In genomic region chr11:11843642-11844041, GRCh38 we compare ENCODE assay signal across 9 cellular contexts. TPM values are rescaled to one million over a fixed set of nuclear protein-coding genes. Genes with fewer than 3 reads are reported as not detected.
A peak's percentile ranks its signal among the peaks of the same experiment; 100 is the strongest.
DNase-seq lines count a peak whose midpoint lies in the region; ATAC-seq, FAIRE-seq and TF ChIP-seq lines count a peak whose summit lies in the region.
"Had no signal": no experiment of that assay in that cellular context is flagged by ENCODE, and none has a peak within 500 bp of the region (broad histone marks: within the 10 kb centered on the region; RNA-seq: fewer than 3 reads in every experiment).

No MANE protein-coding gene starts in this region.

- TF ChIP-seq POLR2A in A549 (IDR thresholded peaks at IDR 0.05; ENCODE audit: low read length) (no peak), IMR-90 (IDR thresholded peaks at IDR 0.05; ENCODE audit: low read depth, low read length) (no peak)

- WGBS in A549 (ENCODE audit: missing lambda C conversion rate) = 17% methylated on average over 2 of the region's 2 CpGs
- WGBS in IMR-90 (ENCODE audit: extremely low coverage in 2 of 2, insufficient read length in 1 of 2), 2 experiments = no CpG with 5 or more reads among the region's 2 CpGs

- no peak overlapping the region for H2AFZ ChIP-seq in IMR-90 (replicated peaks; ENCODE audit: low read length, poor library complexity)

- no peak overlapping the region for H2AK5ac ChIP-seq in IMR-90 (ENCODE audit: low read depth, low read length)

- no TSS peak for BruUV-seq in IMR-90 (replicated peaks; lab: Mats Ljungman, UMichigan)

- no peaks in the 10 kb centered on the region for H3K9me3 ChIP-seq in A549
- no peaks in the 10 kb centered on the region for H3K9me3 ChIP-seq in IMR-90 (ENCODE audit: control insufficient read depth, insufficient read depth, low read length)
- no peaks in the 10 kb centered on the region for H3K9me3 ChIP-seq in muscle layer of duodenum (ENCODE audit: control insufficient read depth in 1 of 2, low read length in 2 of 2)

- H3K27ac ChIP-seq in A549 (peak overlapping the region; percentile 20 to 91; a peak in 2 of 6 replicates), IMR-90 (ENCODE audit: insufficient read depth, low read length) (0 out of 2 replicates have a peak overlapping the region, but pooled peaks have one; percentile 17), muscle layer of duodenum (ENCODE audit: low read length) (peak overlapping the region; percentile 95)

- H2BK5ac ChIP-seq in IMR-90 (ENCODE audit: low read depth, low read length, poor library complexity, severe bottlenecking) = peak overlapping the region; percentile 91

- H3K4me1 ChIP-seq in A549 (peaks cover 38% of the 10 kb centered on the region), IMR-90 (ENCODE audit: control insufficient read depth, insufficient read depth, low read length) (peaks cover 4% of the 10 kb centered on the region; the same call in 1 of the 2 replicates), muscle layer of duodenum (ENCODE audit: control insufficient read depth in 1 of 2, insufficient read depth in 2 of 2, low read length in 2 of 2) (peaks cover 11 to 33% of the 10 kb centered on the region in 2 donors)

- no peak overlapping the region for H4K8ac ChIP-seq in IMR-90 (ENCODE audit: low read depth in 2 of 2, low read length in 2 of 2)

- H4K91ac ChIP-seq in IMR-90 (ENCODE audit: insufficient read depth, low read depth, low read length) = no peak overlapping the region

- no peak overlapping the region for H3K18ac ChIP-seq in IMR-90 (ENCODE audit: low read depth, low read length)

- H3K27me3 ChIP-seq in IMR-90 (ENCODE audit: control insufficient read depth, insufficient read depth, low read length) (no peaks in the 10 kb centered on the region), muscle layer of duodenum (ENCODE audit: low read depth, low read length) (no peaks in the 10 kb centered on the region)

- H2AK9ac ChIP-seq in IMR-90 (replicated peaks; ENCODE audit: low read depth, low read length, poor library complexity) = no peak overlapping the region

- peak overlapping the region; percentile 92 for H3K4me2 ChIP-seq in A549
- peak overlapping the region; percentile 91 for H3K4me2 ChIP-seq in IMR-90 (ENCODE audit: low read depth, low read length)

- ATAC-seq in A549 (no peak), IMR-90 (ENCODE audit: low read depth) (no peak), GM21576 (IDR thresholded peaks at IDR 0.05; ENCODE audit: unreplicated experiment) (no peak), GM18858 (IDR thresholded peaks at IDR 0.05; ENCODE audit: unreplicated experiment) (no peak)

- H3K36me3 ChIP-seq in IMR-90 (ENCODE audit: control insufficient read depth, insufficient read depth, low read length) (no peaks in the 10 kb centered on the region), muscle layer of duodenum (ENCODE audit: control insufficient read depth in 1 of 2, insufficient read depth in 2 of 2, low read length in 2 of 2) (peaks cover 0 to 17% of the 10 kb centered on the region in 2 donors)

- H4K5ac ChIP-seq in IMR-90 (ENCODE audit: low read depth, low read length) = no peak overlapping the region

- no peak overlapping the region for H2BK120ac ChIP-seq in IMR-90 (ENCODE audit: low read depth, low read length)

- dilution Hi-C loops in IMR-90 (cut with HindIII; ENCODE audit: low sequenced_read_pairs, unreplicated experiment) = no loop called here

- FAIRE-seq in A549 (lab: Jason Lieb, UNC) = no peak

- peaks cover 6% of the 10 kb centered on the region for H3K9me1 ChIP-seq in IMR-90 (ENCODE audit: insufficient read depth, low read length)

- peak overlapping the region; percentile 90 for H3K4me3 ChIP-seq in A549
- peak overlapping the region; percentile 98 for H3K4me3 ChIP-seq in IMR-90 (ENCODE audit: insufficient read depth, low read depth, low read length)
- peak overlapping the region; percentile 86 for H3K4me3 ChIP-seq in choroid plexus epithelial cell (ENCODE audit: low read depth, low read length)
- peak overlapping the region; percentile 86 to 88 for H3K4me3 ChIP-seq in muscle layer of duodenum (ENCODE audit: low read depth in 1 of 2, low read length in 2 of 2)

- H4K20me1 ChIP-seq in IMR-90 (ENCODE audit: insufficient read depth, low read length) = peaks cover 46% of the 10 kb centered on the region

- H2BK20ac ChIP-seq in IMR-90 (ENCODE audit: low read depth, low read length) = no peak overlapping the region

- peaks cover 0 to 31% of the 10 kb centered on the region in 2 experiments; a peak in 2 of 4 replicates for H3K79me1 ChIP-seq in IMR-90 (ENCODE audit: low read depth in 1 of 2, low read length in 2 of 2)

- H3K4ac ChIP-seq in IMR-90 (ENCODE audit: low read depth, low read length) = no peak overlapping the region

- TF ChIP-seq CTCF in A549 (IDR thresholded peaks at IDR 0.05) = no peak
- no peak for TF ChIP-seq CTCF in IMR-90 (conservative IDR thresholded peaks at IDR 0.05; ENCODE audit: low read depth, low read length)
- TF ChIP-seq CTCF in choroid plexus epithelial cell (conservative IDR thresholded peaks at IDR 0.05; ENCODE audit: low read depth, low read length) = no peak

- CTCF ChIA-PET in A549 (lab: Yijun Ruan, JAX) = interaction anchor here (1.0 to 5.6 kb wide), 5 partner anchors 27 to 201 kb away, joined by 3 to 39 read pairs (median 4); no protein-coding TSS in a partner anchor
- CTCF ChIA-PET in IMR-90 (lab: Yijun Ruan, JAX) = interaction anchor here (0.8 to 1.4 kb wide), 2 partner anchors 26 to 45 kb away, joined by 3 to 6 read pairs; no protein-coding TSS in a partner anchor

- peak overlapping the region; percentile 53; the same call in 1 of the 2 replicates for H3K9ac ChIP-seq in IMR-90 (ENCODE audit: low read depth, low read length)

- intact Hi-C loops in IMR-90 (cut with micrococcal nuclease) = loop anchor here (5.0 kb wide), 1 partner anchor 64 kb away; no protein-coding TSS in a partner anchor

- DNase-seq in A549 (ENCODE audit: low read depth in 1 of 2, low spot score in 1 of 2) (no peak), IMR-90 (no peak), choroid plexus epithelial cell (ENCODE audit: low read depth) (no peak), middle frontal gyrus (ENCODE audit: extremely low spot score, low spot score) (no peak), Ammon's horn (ENCODE audit: low spot score) (no peak)
- DNase-seq: activated B cell treated with CpG ODN at 0.5 μM for 24 hours had no signal

- no peak for TF ChIP-seq EP300 in A549 (IDR thresholded peaks at IDR 0.05)

- H3K23ac ChIP-seq in IMR-90 (ENCODE audit: low read depth, low read length) = peak overlapping the region; percentile 75; the same call in 1 of the 2 replicates

- TF ChIP-seq RAD21 in A549 (conservative IDR thresholded peaks at IDR 0.05 in 1 of 2, IDR thresholded peaks at IDR 0.05 in 1 of 2) = no peak
- TF ChIP-seq RAD21 in IMR-90 (IDR thresholded peaks at IDR 0.05; ENCODE audit: low read length) = no peak

- POLR2A ChIA-PET in A549 (lab: Yijun Ruan, JAX) = interaction anchor here (1.0 to 1.3 kb wide), 2 partner anchors 45 to 1035 kb away, joined by 3 read pairs; partner anchors contain the start of gene EIF4G2
- POLR2A ChIA-PET in IMR-90 (lab: Charles Lee; ENCODE audit: unreplicated experiment) = interaction anchor here (0.5 kb wide), 1 partner anchor 25 kb away, joined by 6 read pairs; no protein-coding TSS in a partner anchor

- H2BK15ac ChIP-seq in IMR-90 (ENCODE audit: low read depth, low read length) = no peak overlapping the region

- no peak overlapping the region; the same call in 1 of the 2 replicates for H3K56ac ChIP-seq in IMR-90 (ENCODE audit: extremely low read depth, insufficient read depth, low read length)

- in situ Hi-C loops in IMR-90 (cut with MboI; ENCODE audit: low sequenced_read_pairs) = no loop called here

- H3K14ac ChIP-seq in IMR-90 (replicated peaks; ENCODE audit: low read depth, low read length) = no peak overlapping the region

TF ChIP-seq in A549, 52 proteins besides CTCF, POLR2A, EP300 and RAD21 (continues in another document):
- no peak for TF ChIP-seq MAZ (IDR thresholded peaks at IDR 0.05; ENCODE audit: borderline replicate concordance, low read depth, low read length)

TF ChIP-seq in IMR-90, 13 proteins besides CTCF, POLR2A, EP300 and RAD21:
- no peak for TF ChIP-seq SMC3 (IDR thresholded peaks at IDR 0.05; ENCODE audit: low read depth, low read length)
- no peak for TF ChIP-seq RFX5 (IDR thresholded peaks at IDR 0.05; ENCODE audit: low read depth, low read length)

RNA-seq across cellular contexts. Expression of gene USP47, which starts 1.9 kb away (rescaled TPM):
- polyA plus RNA-seq in A549 (2011; rRNA removed) (31.3 and 32.8 TPM in 2 replicates), A549 (2017; fragmentation: RNase III; extraction: RNeasy Plus Mini Kit Qiagen cat#74134 plus additional on column Dnase treatment) (31.0 to 31.8 TPM (median 31.4 TPM) in 3 replicates), IMR-90 (2012; rRNA removed) (12.4 and 15.0 TPM in 2 replicates)
- 6.2 and 6.6 TPM in 2 replicates for polyA plus RNA-seq in A549 (2012; cell fraction: cytosol; rRNA removed)
- polyA plus RNA-seq in A549 (2012; cell fraction: nucleus; rRNA removed) = 4.2 and 7.8 TPM in 2 replicates
- polyA minus RNA-seq in A549 (2011; rRNA and poly(A)+ RNA removed) = 20.9 and 23.6 TPM in 2 replicates
- 110 and 117 TPM in 2 replicates for total RNA-seq in IMR-90 (2012; rRNA removed)
- 3.8 and 5.9 TPM in 2 replicates for polyA plus RNA-seq in IMR-90 (2012; cell fraction: cytosol; rRNA removed)
- polyA plus RNA-seq in IMR-90 (2012; cell fraction: nucleus; rRNA removed; ENCODE audit: low replicate concordance) = 5.9 and 41.8 TPM in 2 replicates

Comparison
In these comparisons a context has a peak if more than half of its experiments do, and no peak if none do; other contexts are left out.
1. H3K27ac ChIP-seq: peak in every context shown above with its lines; median percentile 95 in muscle layer of duodenum; 56 in A549; 17 in IMR-90.